9 cellular contexts compared by ENCODE assay signal in genomic region chr12:122024132-122024785, GRCh38. TPM values are rescaled to one million over a fixed set of nuclear protein-coding genes. Genes with fewer than 3 reads are reported as not detected.
A peak's percentile ranks its signal among the peaks of the same experiment; 100 is the strongest.
DNase-seq lines count a peak whose midpoint lies in the region; ATAC-seq and TF ChIP-seq lines count a peak whose summit lies in the region.
"Had no signal": no experiment of that assay in that cellular context is flagged by ENCODE, and none has a peak within 500 bp of the region (broad histone marks: within the 10 kb centered on the region; RNA-seq: fewer than 3 reads in every experiment).

No MANE protein-coding gene starts in this region.

- 18% methylated on average over 13 of the region's 16 CpGs for WGBS in mammary epithelial cell (ENCODE audit: low coverage, missing lambda C conversion rate)

- H3K4me1 ChIP-seq in mammary epithelial cell (ENCODE audit: insufficient read depth, low read length) (peaks cover 51% of the 10 kb centered on the region), mucosa of rectum (ENCODE audit: control insufficient read depth in 2 of 2, insufficient read depth in 2 of 2, low read length in 2 of 2) (peaks cover 8 to 13% of the 10 kb centered on the region in 2 donors)

- H3K27me3 Mint-ChIP-seq in stimulated activated naive CD8-positive, alpha-beta T cell treated with anti-CD3 and anti-CD28 coated beads, Interleukin-15, Interleukin-2, amounts not matched to agents 100 ng/mL and 50 ng/mL, for 24 hours, result peaks cover 16% of the 10 kb centered on the region
- H3K27me3 Mint-ChIP-seq in stimulated activated naive CD8-positive, alpha-beta T cell treated with anti-CD3 and anti-CD28 coated beads, Interleukin-15, amount 100 ng/mL, for 72 hours, result peaks cover 22% of the 10 kb centered on the region

- dilution Hi-C loops in mammary epithelial cell (cut with HindIII; ENCODE audit: low sequenced_read_pairs), result no loop called here

- H3K4me3 ChIP-seq in mammary epithelial cell (replicated peaks in 1 of 3; ENCODE audit: insufficient read depth in 1 of 3, low read depth in 2 of 3, low read length in 3 of 3) (peak overlapping the region; percentile 3 to 80 (median 72)), mucosa of rectum (ENCODE audit: low read length in 2 of 2) (peak overlapping the region; percentile 63 to 72)

- no peaks in the 10 kb centered on the region for H3K36me3 ChIP-seq in mammary epithelial cell (ENCODE audit: insufficient read depth, low read length)
- no peaks in the 10 kb centered on the region for H3K36me3 ChIP-seq in mucosa of rectum (ENCODE audit: control insufficient read depth in 2 of 2, insufficient read depth in 2 of 2, low read length in 2 of 2)

- H3K27ac ChIP-seq in mammary epithelial cell (ENCODE audit: insufficient read depth, low read depth, low read length), result peak overlapping the region; percentile 77
- H3K27ac ChIP-seq in mucosa of rectum (ENCODE audit: low read depth in 2 of 2, low read length in 2 of 2), result peak overlapping the region in 1 of 2 donors; percentile 16

- in situ Hi-C loops in mammary epithelial cell (cut with MboI; ENCODE audit: low sequenced_read_pairs in 2 of 2), result no loop called here

- CTCF ChIA-PET in mammary epithelial cell (lab: Charles Lee; ENCODE audit: low non-redundant PET), result no interaction called here

- no peaks in the 10 kb centered on the region for H3K9me3 Mint-ChIP-seq in stimulated activated naive CD8-positive, alpha-beta T cell treated with anti-CD3 and anti-CD28 coated beads, Interleukin-15, Interleukin-2, amounts not matched to agents 100 ng/mL and 50 ng/mL, for 24 hours
- H3K9me3 Mint-ChIP-seq in stimulated activated naive CD8-positive, alpha-beta T cell treated with anti-CD3 and anti-CD28 coated beads, Interleukin-15, amount 100 ng/mL, for 72 hours, result no peaks in the 10 kb centered on the region

- H3K27me3 ChIP-seq in mammary epithelial cell (ENCODE audit: insufficient read depth, low read length) (no peaks in the 10 kb centered on the region), mucosa of rectum (ENCODE audit: control insufficient read depth in 2 of 2, insufficient read depth in 2 of 2, low read length in 2 of 2) (no peaks in the 10 kb centered on the region)

- no peak for ATAC-seq in stimulated activated naive CD8-positive, alpha-beta T cell treated with anti-CD3 and anti-CD28 coated beads, Interleukin-15, amount 100 ng/mL, for 72 hours
- no peak for ATAC-seq in stimulated activated naive CD8-positive, alpha-beta T cell treated with anti-CD3 and anti-CD28 coated beads, Interleukin-15, Interleukin-2, amounts not matched to agents 100 U/mL and 50 U/mL, for 24 hours

- H3K27ac Mint-ChIP-seq in stimulated activated naive CD8-positive, alpha-beta T cell treated with anti-CD3 and anti-CD28 coated beads, Interleukin-15, Interleukin-2, amounts not matched to agents 100 ng/mL and 50 ng/mL, for 24 hours, result no peak overlapping the region
- H3K27ac Mint-ChIP-seq in stimulated activated naive CD8-positive, alpha-beta T cell treated with anti-CD3 and anti-CD28 coated beads, Interleukin-15, amount 100 ng/mL, for 72 hours, result no peak overlapping the region

- intact Hi-C loops in mammary epithelial cell (cut with micrococcal nuclease), result no loop called here

- DNase-seq in stimulated activated naive CD8-positive, alpha-beta T cell treated with anti-CD3 and anti-CD28 coated beads, Interleukin-15, amount 100 ng/mL, for 72 hours, result no peak
- DNase-seq in mammary epithelial cell, result peak; percentile 35
- no peak for DNase-seq in stimulated activated CD4-positive, alpha-beta T cell treated with anti-CD3 and anti-CD28 coated beads, Interleukin-4, amount 100 ng/mL, for 24 hours
- no peak for DNase-seq in stimulated activated naive CD8-positive, alpha-beta T cell treated with anti-CD3 and anti-CD28 coated beads, Interleukin-15, Interleukin-2, amounts not matched to agents 100 U/mL and 50 U/mL, for 24 hours
- no peak for DNase-seq in activated CD4-positive, CD25-positive, alpha-beta regulatory T cell treated with anti-CD3 and anti-CD28 coated beads, Interleukin-2, amount 50 U/mL, for 72 hours
- DNase-seq in NCI-H748 treated with DMSO at 0.1 percent for 48 hours (lab: John Stamatoyannopoulos, UW), result no peak
- DNase-seq: activated gamma-delta T cell had no signal

- peak overlapping the region; percentile 83 for H3K9ac ChIP-seq in mammary epithelial cell (ENCODE audit: insufficient read depth, low read length)
- no peak overlapping the region for H3K9ac ChIP-seq in mucosa of rectum (ENCODE audit: low read depth in 1 of 2, low read length in 2 of 2)

- peak overlapping the region; percentile 91 for H3K4me2 ChIP-seq in mammary epithelial cell (ENCODE audit: insufficient read depth, low read depth, low read length)

- no peak for TF ChIP-seq CTCF in mammary epithelial cell (conservative IDR thresholded peaks at IDR 0.05 in 1 of 2, IDR thresholded peaks at IDR 0.05 in 1 of 2; ENCODE audit: extremely low read depth in 1 of 2, insufficient read depth in 1 of 2, low read depth in 1 of 2, low read length in 2 of 2)

- H3K9me3 ChIP-seq in mammary epithelial cell (replicated peaks; ENCODE audit: insufficient read depth, low read length) (no peaks in the 10 kb centered on the region), mucosa of rectum (ENCODE audit: control insufficient read depth in 2 of 2, low read length in 2 of 2) (no peaks in the 10 kb centered on the region)

- peaks cover 30% of the 10 kb centered on the region for H3K4me1 Mint-ChIP-seq in stimulated activated naive CD8-positive, alpha-beta T cell treated with anti-CD3 and anti-CD28 coated beads, Interleukin-15, Interleukin-2, amounts not matched to agents 100 ng/mL and 50 ng/mL, for 24 hours (ENCODE audit: low read depth)
- peaks cover 33% of the 10 kb centered on the region for H3K4me1 Mint-ChIP-seq in stimulated activated naive CD8-positive, alpha-beta T cell treated with anti-CD3 and anti-CD28 coated beads, Interleukin-15, amount 100 ng/mL, for 72 hours

- no peaks in the 10 kb centered on the region for H3K36me3 Mint-ChIP-seq in stimulated activated naive CD8-positive, alpha-beta T cell treated with anti-CD3 and anti-CD28 coated beads, Interleukin-15, Interleukin-2, amounts not matched to agents 100 ng/mL and 50 ng/mL, for 24 hours (ENCODE audit: low read depth)

- peaks cover 71% of the 10 kb centered on the region for H3K79me2 ChIP-seq in mammary epithelial cell (ENCODE audit: insufficient read depth, low read length)

- H3K4me3 Mint-ChIP-seq in stimulated activated naive CD8-positive, alpha-beta T cell treated with anti-CD3 and anti-CD28 coated beads, Interleukin-15, Interleukin-2, amounts not matched to agents 100 ng/mL and 50 ng/mL, for 24 hours, result peak overlapping the region; percentile 39
- H3K4me3 Mint-ChIP-seq in stimulated activated naive CD8-positive, alpha-beta T cell treated with anti-CD3 and anti-CD28 coated beads, Interleukin-15, amount 100 ng/mL, for 72 hours, result no peak overlapping the region

- BruUV-seq in mammary epithelial cell (replicated peaks; lab: Mats Ljungman, UMichigan), result no TSS peak

- H2AFZ ChIP-seq in mammary epithelial cell (ENCODE audit: low read depth, low read length), result peak overlapping the region; percentile 96

- H4K20me1 ChIP-seq in mammary epithelial cell (ENCODE audit: insufficient read depth, low read length), result no peaks in the 10 kb centered on the region

RNA-seq across cellular contexts. Expression of gene BCL7A, which starts 2.6 kb away (rescaled TPM):
- total RNA-seq in mammary epithelial cell, result 10 to 100 TPM; 15.8 to 27.7 TPM
- polyA plus RNA-seq in mammary epithelial cell, result 17.4 TPM
- 15.9 TPM for polyA minus RNA-seq in mammary epithelial cell

RNA-seq across cellular contexts. Expression of gene MLXIP, which starts 54.3 kb away (rescaled TPM):
- total RNA-seq in mammary epithelial cell, result 10 to 100 TPM; 17.7 to 53.6 TPM
- polyA plus RNA-seq in mammary epithelial cell, result 14.3 TPM
- 50.3 TPM for polyA minus RNA-seq in mammary epithelial cell
